ENCODE assay signal across 1 cellular context in genomic region chr4:126955292-126956191, GRCh38.
TF ChIP-seq lines count a peak whose summit lies in the region.

No MANE protein-coding gene starts in this region.

TF ChIP-seq in K562, 482 proteins besides CTCF, POLR2A, EP300 and RAD21 (continued from another document and continues in another):
- TF ChIP-seq SFPQ (IDR thresholded peaks at IDR 0.05; ENCODE audit: low read depth, low read length), result no peak
- peak; percentile 61; the same call in 1 of the 2 replicates for TF ChIP-seq CBFB (CRISPR knock-in tag; IDR thresholded peaks at IDR 0.05)
- TF ChIP-seq ZNF311 (CRISPR knock-in tag; IDR thresholded peaks at IDR 0.05), result no peak
- no peak for TF ChIP-seq KLF1 (tag; IDR thresholded peaks at IDR 0.05)
- 0 out of 2 replicates have a peak, but pooled peaks have one; percentile 56 for TF ChIP-seq ZNF644 (tag; IDR thresholded peaks at IDR 0.05; ENCODE audit: low read depth)
- TF ChIP-seq CTCFL (IDR thresholded peaks at IDR 0.05; ENCODE audit: borderline replicate concordance, insufficient read depth, low read depth, low read length, poor library complexity, severe bottlenecking), result no peak
- no peak for TF ChIP-seq XRCC4 (IDR thresholded peaks at IDR 0.05; ENCODE audit: extremely low read depth, insufficient read depth, insufficient read length)
- peak; percentile 86 for TF ChIP-seq SMAD1 (IDR thresholded peaks at IDR 0.05; ENCODE audit: low read depth, low read length, partially characterized antibody)
- TF ChIP-seq, protein P1, sequence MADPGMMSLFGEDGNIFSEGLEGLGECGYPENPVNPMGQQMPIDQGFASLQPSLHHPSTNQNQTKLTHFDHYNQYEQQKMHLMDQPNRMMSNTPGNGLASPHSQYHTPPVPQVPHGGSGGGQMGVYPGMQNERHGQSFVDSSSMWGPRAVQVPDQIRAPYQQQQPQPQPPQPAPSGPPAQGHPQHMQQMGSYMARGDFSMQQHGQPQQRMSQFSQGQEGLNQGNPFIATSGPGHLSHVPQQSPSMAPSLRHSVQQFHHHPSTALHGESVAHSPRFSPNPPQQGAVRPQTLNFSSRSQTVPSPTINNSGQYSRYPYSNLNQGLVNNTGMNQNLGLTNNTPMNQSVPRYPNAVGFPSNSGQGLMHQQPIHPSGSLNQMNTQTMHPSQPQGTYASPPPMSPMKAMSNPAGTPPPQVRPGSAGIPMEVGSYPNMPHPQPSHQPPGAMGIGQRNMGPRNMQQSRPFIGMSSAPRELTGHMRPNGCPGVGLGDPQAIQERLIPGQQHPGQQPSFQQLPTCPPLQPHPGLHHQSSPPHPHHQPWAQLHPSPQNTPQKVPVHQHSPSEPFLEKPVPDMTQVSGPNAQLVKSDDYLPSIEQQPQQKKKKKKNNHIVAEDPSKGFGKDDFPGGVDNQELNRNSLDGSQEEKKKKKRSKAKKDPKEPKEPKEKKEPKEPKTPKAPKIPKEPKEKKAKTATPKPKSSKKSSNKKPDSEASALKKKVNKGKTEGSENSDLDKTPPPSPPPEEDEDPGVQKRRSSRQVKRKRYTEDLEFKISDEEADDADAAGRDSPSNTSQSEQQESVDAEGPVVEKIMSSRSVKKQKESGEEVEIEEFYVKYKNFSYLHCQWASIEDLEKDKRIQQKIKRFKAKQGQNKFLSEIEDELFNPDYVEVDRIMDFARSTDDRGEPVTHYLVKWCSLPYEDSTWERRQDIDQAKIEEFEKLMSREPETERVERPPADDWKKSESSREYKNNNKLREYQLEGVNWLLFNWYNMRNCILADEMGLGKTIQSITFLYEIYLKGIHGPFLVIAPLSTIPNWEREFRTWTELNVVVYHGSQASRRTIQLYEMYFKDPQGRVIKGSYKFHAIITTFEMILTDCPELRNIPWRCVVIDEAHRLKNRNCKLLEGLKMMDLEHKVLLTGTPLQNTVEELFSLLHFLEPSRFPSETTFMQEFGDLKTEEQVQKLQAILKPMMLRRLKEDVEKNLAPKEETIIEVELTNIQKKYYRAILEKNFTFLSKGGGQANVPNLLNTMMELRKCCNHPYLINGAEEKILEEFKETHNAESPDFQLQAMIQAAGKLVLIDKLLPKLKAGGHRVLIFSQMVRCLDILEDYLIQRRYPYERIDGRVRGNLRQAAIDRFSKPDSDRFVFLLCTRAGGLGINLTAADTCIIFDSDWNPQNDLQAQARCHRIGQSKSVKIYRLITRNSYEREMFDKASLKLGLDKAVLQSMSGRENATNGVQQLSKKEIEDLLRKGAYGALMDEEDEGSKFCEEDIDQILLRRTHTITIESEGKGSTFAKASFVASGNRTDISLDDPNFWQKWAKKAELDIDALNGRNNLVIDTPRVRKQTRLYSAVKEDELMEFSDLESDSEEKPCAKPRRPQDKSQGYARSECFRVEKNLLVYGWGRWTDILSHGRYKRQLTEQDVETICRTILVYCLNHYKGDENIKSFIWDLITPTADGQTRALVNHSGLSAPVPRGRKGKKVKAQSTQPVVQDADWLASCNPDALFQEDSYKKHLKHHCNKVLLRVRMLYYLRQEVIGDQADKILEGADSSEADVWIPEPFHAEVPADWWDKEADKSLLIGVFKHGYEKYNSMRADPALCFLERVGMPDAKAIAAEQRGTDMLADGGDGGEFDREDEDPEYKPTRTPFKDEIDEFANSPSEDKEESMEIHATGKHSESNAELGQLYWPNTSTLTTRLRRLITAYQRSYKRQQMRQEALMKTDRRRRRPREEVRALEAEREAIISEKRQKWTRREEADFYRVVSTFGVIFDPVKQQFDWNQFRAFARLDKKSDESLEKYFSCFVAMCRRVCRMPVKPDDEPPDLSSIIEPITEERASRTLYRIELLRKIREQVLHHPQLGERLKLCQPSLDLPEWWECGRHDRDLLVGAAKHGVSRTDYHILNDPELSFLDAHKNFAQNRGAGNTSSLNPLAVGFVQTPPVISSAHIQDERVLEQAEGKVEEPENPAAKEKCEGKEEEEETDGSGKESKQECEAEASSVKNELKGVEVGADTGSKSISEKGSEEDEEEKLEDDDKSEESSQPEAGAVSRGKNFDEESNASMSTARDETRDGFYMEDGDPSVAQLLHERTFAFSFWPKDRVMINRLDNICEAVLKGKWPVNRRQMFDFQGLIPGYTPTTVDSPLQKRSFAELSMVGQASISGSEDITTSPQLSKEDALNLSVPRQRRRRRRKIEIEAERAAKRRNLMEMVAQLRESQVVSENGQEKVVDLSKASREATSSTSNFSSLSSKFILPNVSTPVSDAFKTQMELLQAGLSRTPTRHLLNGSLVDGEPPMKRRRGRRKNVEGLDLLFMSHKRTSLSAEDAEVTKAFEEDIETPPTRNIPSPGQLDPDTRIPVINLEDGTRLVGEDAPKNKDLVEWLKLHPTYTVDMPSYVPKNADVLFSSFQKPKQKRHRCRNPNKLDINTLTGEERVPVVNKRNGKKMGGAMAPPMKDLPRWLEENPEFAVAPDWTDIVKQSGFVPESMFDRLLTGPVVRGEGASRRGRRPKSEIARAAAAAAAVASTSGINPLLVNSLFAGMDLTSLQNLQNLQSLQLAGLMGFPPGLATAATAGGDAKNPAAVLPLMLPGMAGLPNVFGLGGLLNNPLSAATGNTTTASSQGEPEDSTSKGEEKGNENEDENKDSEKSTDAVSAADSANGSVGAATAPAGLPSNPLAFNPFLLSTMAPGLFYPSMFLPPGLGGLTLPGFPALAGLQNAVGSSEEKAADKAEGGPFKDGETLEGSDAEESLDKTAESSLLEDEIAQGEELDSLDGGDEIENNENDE (IDR thresholded peaks at IDR 0.05; ENCODE audit: low read depth, low read length), result no peak
- no peak; a peak in 1 of 4 replicates for TF ChIP-seq HDAC1 (IDR thresholded peaks at IDR 0.05)
- TF ChIP-seq NR2C1 (IDR thresholded peaks at IDR 0.05), result peak; percentile 61; the same call in 1 of the 2 replicates
- TF ChIP-seq NR2C1 (tag; IDR thresholded peaks at IDR 0.05), result peak; percentile 19; the same call in 1 of the 2 replicates
- no peak for TF ChIP-seq TAF15 (IDR thresholded peaks at IDR 0.05; ENCODE audit: low read depth, low read length)
- TF ChIP-seq MITF (IDR thresholded peaks at IDR 0.05), result no peak; the same call in 1 of the 2 replicates
- TF ChIP-seq, protein P2, sequence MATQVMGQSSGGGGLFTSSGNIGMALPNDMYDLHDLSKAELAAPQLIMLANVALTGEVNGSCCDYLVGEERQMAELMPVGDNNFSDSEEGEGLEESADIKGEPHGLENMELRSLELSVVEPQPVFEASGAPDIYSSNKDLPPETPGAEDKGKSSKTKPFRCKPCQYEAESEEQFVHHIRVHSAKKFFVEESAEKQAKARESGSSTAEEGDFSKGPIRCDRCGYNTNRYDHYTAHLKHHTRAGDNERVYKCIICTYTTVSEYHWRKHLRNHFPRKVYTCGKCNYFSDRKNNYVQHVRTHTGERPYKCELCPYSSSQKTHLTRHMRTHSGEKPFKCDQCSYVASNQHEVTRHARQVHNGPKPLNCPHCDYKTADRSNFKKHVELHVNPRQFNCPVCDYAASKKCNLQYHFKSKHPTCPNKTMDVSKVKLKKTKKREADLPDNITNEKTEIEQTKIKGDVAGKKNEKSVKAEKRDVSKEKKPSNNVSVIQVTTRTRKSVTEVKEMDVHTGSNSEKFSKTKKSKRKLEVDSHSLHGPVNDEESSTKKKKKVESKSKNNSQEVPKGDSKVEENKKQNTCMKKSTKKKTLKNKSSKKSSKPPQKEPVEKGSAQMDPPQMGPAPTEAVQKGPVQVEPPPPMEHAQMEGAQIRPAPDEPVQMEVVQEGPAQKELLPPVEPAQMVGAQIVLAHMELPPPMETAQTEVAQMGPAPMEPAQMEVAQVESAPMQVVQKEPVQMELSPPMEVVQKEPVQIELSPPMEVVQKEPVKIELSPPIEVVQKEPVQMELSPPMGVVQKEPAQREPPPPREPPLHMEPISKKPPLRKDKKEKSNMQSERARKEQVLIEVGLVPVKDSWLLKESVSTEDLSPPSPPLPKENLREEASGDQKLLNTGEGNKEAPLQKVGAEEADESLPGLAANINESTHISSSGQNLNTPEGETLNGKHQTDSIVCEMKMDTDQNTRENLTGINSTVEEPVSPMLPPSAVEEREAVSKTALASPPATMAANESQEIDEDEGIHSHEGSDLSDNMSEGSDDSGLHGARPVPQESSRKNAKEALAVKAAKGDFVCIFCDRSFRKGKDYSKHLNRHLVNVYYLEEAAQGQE (CRISPR knock-in tag; IDR thresholded peaks at IDR 0.05; ENCODE audit: low read depth), result no peak
- peak; percentile 95 for TF ChIP-seq MTA3 (IDR thresholded peaks at IDR 0.05; ENCODE audit: borderline replicate concordance)
- TF ChIP-seq POLR2H (tag; IDR thresholded peaks at IDR 0.05; ENCODE audit: low read depth), result peak; percentile 96
- TF ChIP-seq, protein P3, sequence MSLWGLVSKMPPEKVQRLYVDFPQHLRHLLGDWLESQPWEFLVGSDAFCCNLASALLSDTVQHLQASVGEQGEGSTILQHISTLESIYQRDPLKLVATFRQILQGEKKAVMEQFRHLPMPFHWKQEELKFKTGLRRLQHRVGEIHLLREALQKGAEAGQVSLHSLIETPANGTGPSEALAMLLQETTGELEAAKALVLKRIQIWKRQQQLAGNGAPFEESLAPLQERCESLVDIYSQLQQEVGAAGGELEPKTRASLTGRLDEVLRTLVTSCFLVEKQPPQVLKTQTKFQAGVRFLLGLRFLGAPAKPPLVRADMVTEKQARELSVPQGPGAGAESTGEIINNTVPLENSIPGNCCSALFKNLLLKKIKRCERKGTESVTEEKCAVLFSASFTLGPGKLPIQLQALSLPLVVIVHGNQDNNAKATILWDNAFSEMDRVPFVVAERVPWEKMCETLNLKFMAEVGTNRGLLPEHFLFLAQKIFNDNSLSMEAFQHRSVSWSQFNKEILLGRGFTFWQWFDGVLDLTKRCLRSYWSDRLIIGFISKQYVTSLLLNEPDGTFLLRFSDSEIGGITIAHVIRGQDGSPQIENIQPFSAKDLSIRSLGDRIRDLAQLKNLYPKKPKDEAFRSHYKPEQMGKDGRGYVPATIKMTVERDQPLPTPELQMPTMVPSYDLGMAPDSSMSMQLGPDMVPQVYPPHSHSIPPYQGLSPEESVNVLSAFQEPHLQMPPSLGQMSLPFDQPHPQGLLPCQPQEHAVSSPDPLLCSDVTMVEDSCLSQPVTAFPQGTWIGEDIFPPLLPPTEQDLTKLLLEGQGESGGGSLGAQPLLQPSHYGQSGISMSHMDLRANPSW (CRISPR knock-in tag; IDR thresholded peaks at IDR 0.05), result no peak
- TF ChIP-seq PHF8 (IDR thresholded peaks at IDR 0.05; ENCODE audit: borderline replicate concordance, low read length), result peak; percentile 34; the same call in 1 of the 2 replicates
- peak; percentile 85 for TF ChIP-seq NELFE (IDR thresholded peaks at IDR 0.05; ENCODE audit: insufficient read depth, insufficient read length)
- no peak for TF ChIP-seq ILF3 (IDR thresholded peaks at IDR 0.05; ENCODE audit: borderline replicate concordance)
- no peak for TF ChIP-seq NCOA6 (IDR thresholded peaks at IDR 0.05)
- TF ChIP-seq, protein P4, sequence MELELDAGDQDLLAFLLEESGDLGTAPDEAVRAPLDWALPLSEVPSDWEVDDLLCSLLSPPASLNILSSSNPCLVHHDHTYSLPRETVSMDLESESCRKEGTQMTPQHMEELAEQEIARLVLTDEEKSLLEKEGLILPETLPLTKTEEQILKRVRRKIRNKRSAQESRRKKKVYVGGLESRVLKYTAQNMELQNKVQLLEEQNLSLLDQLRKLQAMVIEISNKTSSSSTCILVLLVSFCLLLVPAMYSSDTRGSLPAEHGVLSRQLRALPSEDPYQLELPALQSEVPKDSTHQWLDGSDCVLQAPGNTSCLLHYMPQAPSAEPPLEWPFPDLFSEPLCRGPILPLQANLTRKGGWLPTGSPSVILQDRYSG (tag; conservative IDR thresholded peaks at IDR 0.05; ENCODE audit: low read depth), result no peak
- no peak for TF ChIP-seq E2F4 (CRISPR knock-in tag; IDR thresholded peaks at IDR 0.05; ENCODE audit: low read depth)
- no peak for TF ChIP-seq HMGN3 (IDR thresholded peaks at IDR 0.05; ENCODE audit: borderline replicate concordance, extremely low read depth, insufficient read length, low read depth, low read length)
- TF ChIP-seq RBM34 (IDR thresholded peaks at IDR 0.05; ENCODE audit: borderline replicate concordance, insufficient read depth, low read length), result no peak
- TF ChIP-seq NR2C2 (CRISPR knock-in tag; IDR thresholded peaks at IDR 0.05), result no peak
- TF ChIP-seq NR2C2 (tag; IDR thresholded peaks at IDR 0.05), result peak; percentile 17; the same call in 1 of the 2 replicates
